In genomic region chr2:60880633-60880987, GRCh38 we compare ENCODE assay signal across 1 cellular context.
TF ChIP-seq lines count a peak whose summit lies in the region.

No MANE protein-coding gene starts in this region.

TF ChIP-seq in HCT116, 20 proteins besides CTCF, POLR2A, EP300 and RAD21 (continued from another document):
- no peak for TF ChIP-seq POLR2AphosphoS5 (IDR thresholded peaks at IDR 0.05; ENCODE audit: low read depth, low read length)
- TF ChIP-seq ATF3 (IDR thresholded peaks at IDR 0.05), result no peak
- no peak for TF ChIP-seq JUND (IDR thresholded peaks at IDR 0.05)
- no peak for TF ChIP-seq CEBPB (IDR thresholded peaks at IDR 0.05; ENCODE audit: low read depth)
- no peak for TF ChIP-seq EGR1 (IDR thresholded peaks at IDR 0.05; ENCODE audit: low read depth)
- no peak for TF ChIP-seq FOSL1 (IDR thresholded peaks at IDR 0.05; ENCODE audit: low read depth)
- TF ChIP-seq ELF1 (IDR thresholded peaks at IDR 0.05; ENCODE audit: borderline replicate concordance, low read depth), result no peak
- no peak for TF ChIP-seq SIN3A (IDR thresholded peaks at IDR 0.05; ENCODE audit: low read depth)
- TF ChIP-seq MAX (IDR thresholded peaks at IDR 0.05), result no peak
- no peak for TF ChIP-seq ZBTB33 (IDR thresholded peaks at IDR 0.05; ENCODE audit: extremely low read depth, insufficient replicate concordance, low read length)
